ENCODE assay signal across 1 cellular context in the genomic region with DNA sequence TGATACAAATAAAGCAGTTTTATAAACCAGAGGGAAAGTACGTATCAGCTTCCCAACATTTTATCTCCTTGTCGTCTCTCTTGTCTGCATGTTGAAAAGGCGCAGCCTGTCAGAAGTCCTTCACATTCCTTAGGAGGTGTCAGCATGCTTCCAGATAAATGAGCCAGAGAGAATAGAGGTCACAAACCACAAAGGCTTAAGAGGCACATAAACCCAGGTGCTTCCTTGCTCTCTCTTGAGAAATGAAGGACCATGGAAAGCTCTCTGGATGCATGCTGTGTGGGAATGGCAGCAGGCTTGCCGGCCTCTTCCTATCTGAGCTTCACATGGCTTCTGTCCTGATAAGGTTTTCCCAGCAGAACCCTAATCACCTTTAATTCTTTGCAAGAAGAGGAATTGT.
TF ChIP-seq lines count a peak whose summit lies in the region.

No MANE protein-coding gene starts in this region.

TF ChIP-seq in GM23338, 12 proteins besides CTCF, POLR2A, EP300 and RAD21 (continued from another document):
- TF ChIP-seq, protein P1, sequence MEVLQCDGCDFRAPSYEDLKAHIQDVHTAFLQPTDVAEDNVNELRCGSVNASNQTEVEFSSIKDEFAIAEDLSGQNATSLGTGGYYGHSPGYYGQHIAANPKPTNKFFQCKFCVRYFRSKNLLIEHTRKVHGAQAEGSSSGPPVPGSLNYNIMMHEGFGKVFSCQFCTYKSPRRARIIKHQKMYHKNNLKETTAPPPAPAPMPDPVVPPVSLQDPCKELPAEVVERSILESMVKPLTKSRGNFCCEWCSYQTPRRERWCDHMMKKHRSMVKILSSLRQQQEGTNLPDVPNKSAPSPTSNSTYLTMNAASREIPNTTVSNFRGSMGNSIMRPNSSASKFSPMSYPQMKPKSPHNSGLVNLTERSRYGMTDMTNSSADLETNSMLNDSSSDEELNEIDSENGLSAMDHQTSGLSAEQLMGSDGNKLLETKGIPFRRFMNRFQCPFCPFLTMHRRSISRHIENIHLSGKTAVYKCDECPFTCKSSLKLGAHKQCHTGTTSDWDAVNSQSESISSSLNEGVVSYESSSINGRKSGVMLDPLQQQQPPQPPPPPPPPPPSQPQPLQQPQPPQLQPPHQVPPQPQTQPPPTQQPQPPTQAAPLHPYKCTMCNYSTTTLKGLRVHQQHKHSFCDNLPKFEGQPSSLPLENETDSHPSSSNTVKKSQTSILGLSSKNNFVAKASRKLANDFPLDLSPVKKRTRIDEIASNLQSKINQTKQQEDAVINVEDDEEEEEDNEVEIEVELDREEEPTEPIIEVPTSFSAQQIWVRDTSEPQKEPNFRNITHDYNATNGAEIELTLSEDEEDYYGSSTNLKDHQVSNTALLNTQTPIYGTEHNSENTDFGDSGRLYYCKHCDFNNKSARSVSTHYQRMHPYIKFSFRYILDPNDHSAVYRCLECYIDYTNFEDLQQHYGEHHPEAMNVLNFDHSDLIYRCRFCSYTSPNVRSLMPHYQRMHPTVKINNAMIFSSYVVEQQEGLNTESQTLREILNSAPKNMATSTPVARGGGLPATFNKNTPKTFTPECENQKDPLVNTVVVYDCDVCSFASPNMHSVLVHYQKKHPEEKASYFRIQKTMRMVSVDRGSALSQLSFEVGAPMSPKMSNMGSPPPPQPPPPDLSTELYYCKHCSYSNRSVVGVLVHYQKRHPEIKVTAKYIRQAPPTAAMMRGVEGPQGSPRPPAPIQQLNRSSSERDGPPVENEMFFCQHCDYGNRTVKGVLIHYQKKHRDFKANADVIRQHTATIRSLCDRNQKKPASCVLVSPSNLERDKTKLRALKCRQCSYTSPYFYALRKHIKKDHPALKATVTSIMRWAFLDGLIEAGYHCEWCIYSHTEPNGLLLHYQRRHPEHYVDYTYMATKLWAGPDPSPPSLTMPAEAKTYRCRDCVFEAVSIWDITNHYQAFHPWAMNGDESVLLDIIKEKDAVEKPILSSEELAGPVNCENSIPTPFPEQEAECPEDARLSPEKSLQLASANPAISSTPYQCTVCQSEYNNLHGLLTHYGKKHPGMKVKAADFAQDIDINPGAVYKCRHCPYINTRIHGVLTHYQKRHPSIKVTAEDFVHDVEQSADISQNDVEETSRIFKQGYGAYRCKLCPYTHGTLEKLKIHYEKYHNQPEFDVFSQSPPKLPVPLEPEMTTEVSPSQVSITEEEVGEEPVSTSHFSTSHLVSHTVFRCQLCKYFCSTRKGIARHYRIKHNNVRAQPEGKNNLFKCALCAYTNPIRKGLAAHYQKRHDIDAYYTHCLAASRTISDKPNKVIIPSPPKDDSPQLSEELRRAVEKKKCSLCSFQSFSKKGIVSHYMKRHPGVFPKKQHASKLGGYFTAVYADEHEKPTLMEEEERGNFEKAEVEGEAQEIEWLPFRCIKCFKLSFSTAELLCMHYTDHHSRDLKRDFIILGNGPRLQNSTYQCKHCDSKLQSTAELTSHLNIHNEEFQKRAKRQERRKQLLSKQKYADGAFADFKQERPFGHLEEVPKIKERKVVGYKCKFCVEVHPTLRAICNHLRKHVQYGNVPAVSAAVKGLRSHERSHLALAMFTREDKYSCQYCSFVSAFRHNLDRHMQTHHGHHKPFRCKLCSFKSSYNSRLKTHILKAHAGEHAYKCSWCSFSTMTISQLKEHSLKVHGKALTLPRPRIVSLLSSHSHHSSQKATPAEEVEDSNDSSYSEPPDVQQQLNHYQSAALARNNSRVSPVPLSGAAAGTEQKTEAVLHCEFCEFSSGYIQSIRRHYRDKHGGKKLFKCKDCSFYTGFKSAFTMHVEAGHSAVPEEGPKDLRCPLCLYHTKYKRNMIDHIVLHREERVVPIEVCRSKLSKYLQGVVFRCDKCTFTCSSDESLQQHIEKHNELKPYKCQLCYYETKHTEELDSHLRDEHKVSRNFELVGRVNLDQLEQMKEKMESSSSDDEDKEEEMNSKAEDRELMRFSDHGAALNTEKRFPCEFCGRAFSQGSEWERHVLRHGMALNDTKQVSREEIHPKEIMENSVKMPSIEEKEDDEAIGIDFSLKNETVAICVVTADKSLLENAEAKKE (CRISPR knock-in tag; IDR thresholded peaks at IDR 0.05) = peak; percentile 89
